In the genomic region with DNA sequence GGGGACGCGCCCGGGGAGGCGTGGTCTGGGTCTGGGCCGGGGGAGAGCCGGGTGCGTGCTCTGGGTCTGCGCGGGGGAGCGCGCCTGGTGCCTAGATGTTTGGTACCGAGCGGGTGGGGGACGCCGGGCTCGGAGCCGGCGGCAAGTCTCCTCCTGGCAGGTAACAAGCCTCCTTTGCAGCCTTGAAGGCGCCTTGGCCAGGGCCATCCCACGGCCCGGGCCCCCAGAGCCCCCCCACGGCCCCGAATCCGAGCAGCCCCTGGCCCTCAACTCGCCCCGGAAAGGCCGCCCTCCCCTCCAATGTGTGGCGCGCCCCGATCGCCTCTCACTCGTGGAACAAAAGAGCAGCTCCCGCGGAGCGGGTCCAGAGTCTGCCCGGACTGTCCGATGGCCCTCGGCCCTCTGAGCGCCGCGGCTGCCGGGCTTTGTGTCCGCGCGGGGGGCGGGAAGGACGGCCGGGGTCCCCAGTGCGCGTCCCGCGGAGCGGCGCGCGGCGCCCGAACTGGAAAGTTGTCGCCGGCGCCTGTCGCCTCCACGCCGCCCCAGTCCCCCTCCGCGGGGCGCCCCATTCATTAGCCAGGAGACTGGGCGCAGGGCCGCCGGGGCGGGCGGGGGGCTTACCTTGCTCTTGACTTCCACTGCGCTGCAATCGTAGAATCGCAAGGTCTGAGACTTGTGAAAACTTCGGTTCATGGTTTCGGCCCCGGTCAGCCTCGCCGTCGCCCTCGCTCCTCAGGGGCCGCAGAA, we compare ENCODE assay signal across 8 cellular contexts. TPM values are rescaled to one million over a fixed set of nuclear protein-coding genes. Genes with fewer than 3 reads are reported as not detected.
DNase-seq lines count a peak whose midpoint lies in the region; ATAC-seq and TF ChIP-seq lines count a peak whose summit lies in the region.

No MANE protein-coding gene starts in this region.

- intact Hi-C loops in esophagus squamous epithelium (cut with DNase I): no loop called here

- H3K4me1 Mint-ChIP-seq in activated CD4-positive, alpha-beta T cell treated with anti-CD3 and anti-CD28 coated beads, Interleukin-2, amount 10 ng/mL, durations not matched to agents 7 days and 5 days: peaks cover 5% of the 10 kb centered on the region
- H3K4me1 Mint-ChIP-seq in nephron progenitor cell: peaks cover 19% of the 10 kb centered on the region

- H3K4me3 Mint-ChIP-seq in activated CD4-positive, alpha-beta T cell treated with anti-CD3 and anti-CD28 coated beads, Interleukin-2, amount 10 ng/mL, durations not matched to agents 7 days and 5 days: peak overlapping the region; percentile 7
- H3K4me3 Mint-ChIP-seq in nephron progenitor cell: peak overlapping the region; percentile 77

- peaks cover 46% of the 10 kb centered on the region for H3K27me3 Mint-ChIP-seq in activated CD4-positive, alpha-beta T cell treated with anti-CD3 and anti-CD28 coated beads, Interleukin-2, amount 10 ng/mL, durations not matched to agents 7 days and 5 days
- peaks cover 18% of the 10 kb centered on the region for H3K27me3 Mint-ChIP-seq in nephron progenitor cell (ENCODE audit: low read depth, poor library complexity)

- H3K36me3 ChIP-seq in esophagus squamous epithelium: peaks cover 0 to 12% (median 0%) of the 10 kb centered on the region in 3 donors

- no peaks in the 10 kb centered on the region for H3K36me3 Mint-ChIP-seq in activated CD4-positive, alpha-beta T cell treated with anti-CD3 and anti-CD28 coated beads, Interleukin-2, amount 10 ng/mL, durations not matched to agents 7 days and 5 days (ENCODE audit: low read depth)
- peaks cover 4% of the 10 kb centered on the region for H3K36me3 Mint-ChIP-seq in nephron progenitor cell (ENCODE audit: low read depth)

- in situ Hi-C loops in SK-MEL-5 (cut with HindIII; ENCODE audit: low pct_unique_long_range_greater_than_20kb, low sequenced_read_pairs): no loop called here

- no peaks in the 10 kb centered on the region for H3K9me3 ChIP-seq in esophagus squamous epithelium

- H3K27ac ChIP-seq in esophagus squamous epithelium: peak overlapping the region; percentile 80 to 94 (median 92)

- peak overlapping the region; percentile 80 to 95 (median 94) for H3K4me3 ChIP-seq in esophagus squamous epithelium

- H3K9me3 Mint-ChIP-seq in activated CD4-positive, alpha-beta T cell treated with anti-CD3 and anti-CD28 coated beads, Interleukin-2, amount 10 ng/mL, durations not matched to agents 7 days and 5 days: no peaks in the 10 kb centered on the region
- H3K9me3 Mint-ChIP-seq in nephron progenitor cell: no peaks in the 10 kb centered on the region

- CTCF ChIA-PET in activated CD4-positive, alpha-beta T cell treated with anti-CD3 and anti-CD28 coated beads, Interleukin-2, amount 10 ng/mL, durations not matched to agents 7 days and 5 days (lab: Charles Lee): interaction anchor here (0.9 kb wide), 1 partner anchor 23 kb away, joined by 4 read pairs; no protein-coding TSS in a partner anchor

- no peak for TF ChIP-seq CTCF in esophagus squamous epithelium (IDR thresholded peaks at IDR 0.05)
- TF ChIP-seq CTCF in nephron progenitor cell (IDR thresholded peaks at IDR 0.05): no peak

- POLR2A ChIA-PET in activated CD4-positive, alpha-beta T cell treated with anti-CD3 and anti-CD28 coated beads, Interleukin-2, amount 10 ng/mL, durations not matched to agents 7 days and 5 days (lab: Charles Lee): no interaction called here

- WGBS in esophagus squamous epithelium, 2 donors: no CpG with 5 or more reads among the region's 83 CpGs

- no peak for DNase-seq in activated CD4-positive, alpha-beta T cell treated with anti-CD3 and anti-CD28 coated beads, Interleukin-2, amount 10 ng/mL, durations not matched to agents 7 days and 5 days
- DNase-seq in activated CD4-positive, alpha-beta T cell treated with anti-CD3 and anti-CD28 coated beads for 1 hour: no peak
- DNase-seq in SK-MEL-5 (ENCODE audit: low read depth, low spot score) (peak; percentile 28), esophagus squamous epithelium (lab: John Stamatoyannopoulos, UW) (no peak), nephron progenitor cell (peak; percentile 64), SW480 (ENCODE audit: low spot score) (no peak)

- H3K4me1 ChIP-seq in esophagus squamous epithelium: peaks cover 14 to 82% (median 15%) of the 10 kb centered on the region in 3 donors

- H3K27ac Mint-ChIP-seq in activated CD4-positive, alpha-beta T cell treated with anti-CD3 and anti-CD28 coated beads, Interleukin-2, amount 10 ng/mL, durations not matched to agents 7 days and 5 days: no peak overlapping the region
- H3K27ac Mint-ChIP-seq in nephron progenitor cell: no peak overlapping the region

- TF ChIP-seq POLR2A in esophagus squamous epithelium (IDR thresholded peaks at IDR 0.05): peak in 2 of 4 donors; percentile 18 to 37

- ATAC-seq in HG02840 (IDR thresholded peaks at IDR 0.05; ENCODE audit: low FRiP score, unreplicated experiment) (peak; percentile 42), GM18868 (IDR thresholded peaks at IDR 0.05; ENCODE audit: unreplicated experiment) (no peak)

- H3K27me3 ChIP-seq in esophagus squamous epithelium: peaks cover 0 to 14% (median 0%) of the 10 kb centered on the region in 4 donors

RNA-seq across cellular contexts. Expression of a gene that starts 0.5 kb away (rescaled TPM):
- under 1 TPM; 0.15 to 0.22 TPM for total RNA-seq in activated CD4-positive, alpha-beta T cell treated with anti-CD3 and anti-CD28 coated beads, Interleukin-2, amount 10 ng/mL, durations not matched to agents 7 days and 5 days
- 8.6 and 8.8 TPM in 2 replicates for total RNA-seq in SK-MEL-5 (2014; rRNA removed; shearing (Covaris generic))
- polyA plus RNA-seq in SK-MEL-5 (2015; cell fraction: cytosol; rRNA removed): 16.4 and 20.4 TPM in 2 replicates
- 8.1 and 10.0 TPM in 2 replicates for polyA plus RNA-seq in SK-MEL-5 (2015; cell fraction: nucleus; rRNA removed)
- total RNA-seq in esophagus squamous epithelium: 10 to 100 TPM; 24.3 to 37.8 (median 33.1) TPM

Comparison
In these comparisons a context has a peak if more than half of its experiments do, and no peak if none do; other contexts are left out.
1. DNase-seq: peak in SK-MEL-5 (single experiment) and nephron progenitor cell (single experiment); none in activated CD4-positive, alpha-beta T cell treated with anti-CD3 and anti-CD28 coated beads, Interleukin-2, amount 10 ng/mL, durations not matched to agents 7 days and 5 days (single experiment), activated CD4-positive, alpha-beta T cell treated with anti-CD3 and anti-CD28 coated beads for 1 hour (single experiment), esophagus squamous epithelium (single experiment) and SW480 (single experiment).